Comparison of ENCODE assay signal across 8 cellular contexts in the genomic region with DNA sequence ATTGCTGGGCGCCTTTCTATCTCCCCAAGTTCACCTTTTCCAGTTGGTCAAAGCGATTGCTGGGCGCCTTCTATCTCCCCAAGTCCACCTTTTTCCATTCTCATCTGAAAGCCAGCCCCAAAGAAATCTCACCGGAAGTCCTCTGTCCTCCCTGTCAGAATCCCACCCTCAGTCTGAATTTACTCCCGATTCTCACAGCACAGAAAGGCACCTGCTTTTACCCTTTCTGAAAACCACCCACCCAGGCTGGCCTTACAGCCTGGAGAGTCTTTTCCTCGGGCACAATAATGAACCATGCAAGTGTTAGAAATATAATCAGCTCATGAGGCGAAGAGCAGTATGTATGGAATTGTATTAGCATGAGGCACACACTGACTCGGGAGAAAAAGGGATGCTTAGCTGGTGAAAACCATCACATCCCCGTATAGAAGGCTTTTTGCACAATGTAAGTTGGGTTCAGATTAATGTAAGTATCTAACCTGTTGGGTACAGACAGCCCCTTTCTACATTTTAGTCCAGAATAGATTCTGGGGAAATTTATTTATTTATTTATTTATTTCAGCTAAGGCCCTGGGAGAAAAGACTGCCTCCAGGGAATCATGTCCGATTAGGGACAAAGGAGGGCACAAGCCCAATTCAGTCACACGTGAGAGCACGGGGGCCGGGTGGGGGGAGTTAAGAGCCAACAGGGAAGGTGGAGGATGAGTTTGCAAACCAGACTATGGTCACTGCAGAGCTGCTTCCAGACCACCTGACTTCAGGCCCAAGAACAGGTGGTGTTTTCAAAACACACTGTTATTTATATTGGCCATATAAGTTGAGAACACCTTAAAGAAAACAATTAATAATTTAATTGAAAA. TPM values are rescaled to one million over a fixed set of nuclear protein-coding genes. Genes with fewer than 3 reads are reported as not detected.
DNase-seq lines count a peak whose midpoint lies in the region; ATAC-seq and TF ChIP-seq lines count a peak whose summit lies in the region.

No MANE protein-coding gene starts in this region.

- intact Hi-C loops in left ventricle myocardium inferior (cut with micrococcal nuclease) (no loop called here), psoas muscle (cut with DNase I) (loop anchor here (5.0 to 10.0 kb wide), 3 partner anchors 62 to 217 kb away; no protein-coding TSS in a partner anchor)

- no peak for TF ChIP-seq CTCF in left ventricle myocardium inferior (IDR thresholded peaks at IDR 0.05; ENCODE audit: borderline replicate concordance)
- TF ChIP-seq CTCF in psoas muscle (IDR thresholded peaks at IDR 0.05), result no peak

- no peaks in the 10 kb centered on the region for H3K27me3 ChIP-seq in left ventricle myocardium inferior (ENCODE audit: low read depth)
- H3K27me3 ChIP-seq in psoas muscle (ENCODE audit: insufficient read depth in 3 of 3, low read length in 2 of 3), result no peaks in the 10 kb centered on the region

- H3K4me3 ChIP-seq in left ventricle myocardium inferior, result peak overlapping the region; percentile 94
- H3K4me3 ChIP-seq in psoas muscle, result peak overlapping the region; percentile 84

- H3K4me1 ChIP-seq in left ventricle myocardium inferior (peaks cover 87% of the 10 kb centered on the region), psoas muscle (peaks cover 72% of the 10 kb centered on the region)

- H3K9me3 ChIP-seq in left ventricle myocardium inferior (replicated peaks) (no peaks in the 10 kb centered on the region), psoas muscle (no peaks in the 10 kb centered on the region)

- 48 to 68% (median 48%) methylated on average over 13 of the region's 13 CpGs for WGBS in psoas muscle, 3 donors

- H3K36me3 ChIP-seq in left ventricle myocardium inferior, result no peaks in the 10 kb centered on the region
- H3K36me3 ChIP-seq in psoas muscle (ENCODE audit: insufficient read depth in 1 of 2, low read depth in 1 of 2), result no peaks in the 10 kb centered on the region

- H3K27ac ChIP-seq in left ventricle myocardium inferior (replicated peaks) (peak overlapping the region; percentile 97), psoas muscle (peak overlapping the region; percentile 98)

- peak; percentile 15 for DNase-seq in ELR (ENCODE audit: low read depth)
- peak; percentile 33 for DNase-seq in SHP77 treated with DMSO at 0.1 percent for 48 hours (lab: John Stamatoyannopoulos, UW)
- DNase-seq in left ventricle myocardium inferior, result no peak
- DNase-seq in psoas muscle, result peak in 1 of 2 donors; percentile 69
- DNase-seq in NCI-H1436 treated with DMSO at 0.1 percent for 48 hours (lab: John Stamatoyannopoulos, UW), result no peak
- DNase-seq in stimulated activated CD4-positive, alpha-beta T cell treated with anti-CD3 and anti-CD28 coated beads, Interleukin-2, amount 100 ng/mL, for 24 hours, result no peak
- no peak for DNase-seq in activated T-cell treated with anti-CD3 and anti-CD28 coated beads, Interleukin-2, amount 50 U/mL, for 48 hours

- ATAC-seq in psoas muscle (peak in 1 of 4 donors; percentile 16), HG02588 (IDR thresholded peaks at IDR 0.05; ENCODE audit: unreplicated experiment) (no peak)

RNA-seq across cellular contexts. Expression of gene ZFHX3, which starts 1.4 kb away (rescaled TPM):
- total RNA-seq in left ventricle myocardium inferior (9.6 TPM), psoas muscle (10 to 100 TPM; 10.6 to 36.9 (median 26.2) TPM)
- 10 to 100 TPM in 1 of 3 donors, 1 to 10 TPM in 2; 3.3 to 11.5 (median 5.2) TPM for polyA plus RNA-seq in psoas muscle

Comparison
In these comparisons a context has a peak if more than half of its experiments do, and no peak if none do; other contexts are left out.
1. DNase-seq: peak in ELR (single experiment) and SHP77 treated with DMSO at 0.1 percent for 48 hours (single experiment); none in left ventricle myocardium inferior (single experiment), NCI-H1436 treated with DMSO at 0.1 percent for 48 hours (single experiment), stimulated activated CD4-positive, alpha-beta T cell treated with anti-CD3 and anti-CD28 coated beads, Interleukin-2, amount 100 ng/mL, for 24 hours (0 of 2) and activated T-cell treated with anti-CD3 and anti-CD28 coated beads, Interleukin-2, amount 50 U/mL, for 48 hours (0 of 2).